Comparison of ENCODE assay signal across 8 cellular contexts in the genomic region with DNA sequence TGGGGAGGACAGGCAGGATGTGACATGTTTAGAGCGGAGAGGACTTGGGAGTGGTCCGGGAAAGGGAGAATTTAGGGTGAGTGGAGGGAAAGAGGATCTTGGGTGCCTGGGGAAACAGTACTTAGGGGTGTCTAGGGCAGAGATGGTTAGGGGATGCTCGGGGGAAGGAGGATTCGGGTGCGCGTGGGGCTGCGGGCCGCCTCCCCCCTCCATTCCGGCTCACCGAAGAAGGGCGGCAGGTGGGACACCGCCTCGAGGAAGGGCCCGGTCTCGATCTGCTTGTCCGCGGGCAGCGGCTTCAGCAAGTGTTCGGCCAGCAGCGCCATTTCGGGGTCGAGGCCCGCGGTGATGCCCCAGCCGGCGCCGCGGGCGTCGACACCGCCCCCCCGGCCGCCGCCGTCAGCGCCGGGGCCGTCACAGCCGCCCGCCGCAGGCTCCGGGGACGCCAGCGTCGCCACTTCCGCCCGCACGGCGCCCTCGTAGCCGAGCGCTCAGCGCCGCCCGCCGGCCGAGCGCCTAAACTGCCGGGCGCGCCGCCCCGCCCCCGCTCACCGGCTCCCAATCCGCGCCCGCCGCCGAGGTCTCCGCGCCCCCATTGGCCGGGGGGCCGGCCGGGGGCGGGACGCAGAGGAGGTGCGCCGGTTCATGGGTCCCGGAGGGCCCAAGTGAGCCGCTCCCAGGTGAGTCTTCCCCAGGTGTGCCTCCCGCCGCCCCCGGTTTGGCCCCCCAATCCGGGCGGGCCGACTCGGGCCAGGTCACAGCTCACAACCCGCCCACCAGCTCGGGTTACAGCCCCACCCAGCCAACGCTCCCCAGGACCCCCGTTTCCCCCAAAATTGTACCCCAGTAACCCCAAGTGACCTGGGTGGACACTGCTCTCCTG. TPM values are rescaled to one million over a fixed set of nuclear protein-coding genes. Genes with fewer than 3 reads are reported as not detected.
DNase-seq lines count a peak whose midpoint lies in the region; TF ChIP-seq lines count a peak whose summit lies in the region.

A gene with protein sequence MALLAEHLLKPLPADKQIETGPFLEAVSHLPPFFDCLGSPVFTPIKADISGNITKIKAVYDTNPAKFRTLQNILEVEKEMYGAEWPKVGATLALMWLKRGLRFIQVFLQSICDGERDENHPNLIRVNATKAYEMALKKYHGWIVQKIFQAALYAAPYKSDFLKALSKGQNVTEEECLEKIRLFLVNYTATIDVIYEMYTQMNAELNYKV (minus strand): TSS at position 493 of the 883 bp plus-strand sequence. CDS start 167 bp downstream, at position 326.

- H2AFZ ChIP-seq in H9 (ENCODE audit: low read length) (no peak within 1 kb of the TSS), MM.1S (ENCODE audit: low read length) (peak within 1 kb of the TSS; percentile 53), SK-N-SH (ENCODE audit: low read depth) (peak within 1 kb of the TSS; percentile 85), osteoblast (ENCODE audit: low read length) (peak within 1 kb of the TSS; percentile 94)

- no peak for TF ChIP-seq EP300 in SK-N-SH (IDR thresholded peaks at IDR 0.05; ENCODE audit: borderline replicate concordance in 1 of 2, low read depth in 1 of 2, low read length in 1 of 2)

- intact Hi-C loops in testis (cut with DNase I; ENCODE audit: low total_unique reads) = no loop called here

- CTCF ChIA-PET in SK-N-SH (lab: Yijun Ruan, JAX) = interaction anchor here (0.6 to 3.2 kb wide), 9 partner anchors 20 to 1127 kb away, joined by 3 to 17 read pairs (median 4); a partner anchor contains a TSS

- no peaks in the 10 kb centered on the region; a peak in 1 of 7 replicates for H3K36me3 Mint-ChIP-seq in H9 (ENCODE audit: insufficient read depth in 1 of 3, low read depth in 3 of 3)

- H3K14ac ChIP-seq in H9 (ENCODE audit: insufficient read depth, low read length) = peak within 1 kb of the TSS; percentile 4; the same call in 1 of the 2 replicates

- peaks cover 8% of the 10 kb centered on the region; the same call in 1 of the 2 replicates for H3K79me2 ChIP-seq in H9 (ENCODE audit: insufficient read depth, low read length)
- peaks cover 31% of the 10 kb centered on the region for H3K79me2 ChIP-seq in MM.1S (ENCODE audit: low read length)
- peaks cover 43% of the 10 kb centered on the region for H3K79me2 ChIP-seq in SK-N-SH (ENCODE audit: insufficient read depth)
- H3K79me2 ChIP-seq in osteoblast (ENCODE audit: insufficient read depth, low read length) = peaks cover 49% of the 10 kb centered on the region

- H3K4me1 Mint-ChIP-seq in H9 = peaks cover 37 to 42% of the 10 kb centered on the region in 2 experiments

- H3T11ph ChIP-seq in H9 (ENCODE audit: low read length) = no peak within 1 kb of the TSS

- no peak within 1 kb of the TSS for H3K4ac ChIP-seq in H9 (ENCODE audit: low read depth, low read length)

- peak; percentile 34 for DNase-seq in GF-D8 (lab: John Stamatoyannopoulos, UW)
- peak; percentile 95 for DNase-seq in H9
- DNase-seq in MM.1S = peak; percentile 76
- DNase-seq in SK-N-SH = peak; percentile 99
- peak; percentile 92 for DNase-seq in activated naive CD4-positive, alpha-beta T cell treated with anti-CD3 and anti-CD28 coated beads, Interleukin-2, amount 50 U/mL, for 16 hours
- DNase-seq in glomerular endothelial cell (ENCODE audit: extremely low read depth, low read depth, low spot score) = no peak
- peak; percentile 99 for DNase-seq in osteoblast (ENCODE audit: insufficient read length, low spot score, missing footprints)
- DNase-seq in testis = peak; percentile 82

- H4K8ac ChIP-seq in H9 (replicated peaks; ENCODE audit: insufficient read length, low read depth, low read length) = no peak within 1 kb of the TSS

- no peak within 1 kb of the TSS for H4K5ac ChIP-seq in H9 (ENCODE audit: insufficient read length, low read depth, low read length)

- no peak within 1 kb of the TSS for H2BK20ac ChIP-seq in H9 (ENCODE audit: low read depth, low read length, poor library complexity, severe bottlenecking)

- H3K79me1 ChIP-seq in H9 (ENCODE audit: insufficient read depth, low read depth, low read length, poor library complexity, severe bottlenecking) = no peaks in the 10 kb centered on the region

- no peaks in the 10 kb centered on the region for H3K9me3 ChIP-seq in H9 (ENCODE audit: control insufficient read depth, low read depth, low read length)
- no peaks in the 10 kb centered on the region for H3K9me3 ChIP-seq in MM.1S (replicated peaks; ENCODE audit: insufficient read depth, low read length)
- H3K9me3 ChIP-seq in SK-N-SH = no peaks in the 10 kb centered on the region
- H3K9me3 ChIP-seq in osteoblast (ENCODE audit: low read depth, low read length) = no peaks in the 10 kb centered on the region
- H3K9me3 ChIP-seq in testis = no peaks in the 10 kb centered on the region

- H3K27ac ChIP-seq in H9 (ENCODE audit: insufficient read length, low read depth, low read length) = peak within 1 kb of the TSS; percentile 86
- H3K27ac ChIP-seq in MM.1S (ENCODE audit: low read length) = no peak within 1 kb of the TSS
- H3K27ac ChIP-seq in SK-N-SH (ENCODE audit: low read depth in 2 of 2, low read length in 1 of 2) = peak within 1 kb of the TSS in 1 of 2 experiments; percentile 75; a peak in 1 of 4 replicates
- peak within 1 kb of the TSS; percentile 69 for H3K27ac ChIP-seq in osteoblast (ENCODE audit: low read depth, low read length)
- H3K27ac ChIP-seq in testis = peak within 1 kb of the TSS in 1 of 2 donors; percentile 53

- H3K36me3 ChIP-seq in MM.1S (replicated peaks; ENCODE audit: insufficient read depth, low read length) = no peaks in the 10 kb centered on the region
- no peaks in the 10 kb centered on the region for H3K36me3 ChIP-seq in SK-N-SH (replicated peaks in 1 of 2; ENCODE audit: control insufficient read depth in 1 of 2, insufficient read depth in 2 of 2, low read length in 1 of 2)
- H3K36me3 ChIP-seq in osteoblast (ENCODE audit: insufficient read depth, low read length) = no peaks in the 10 kb centered on the region
- no peaks in the 10 kb centered on the region for H3K36me3 ChIP-seq in testis (ENCODE audit: low read depth, missing control alignments)

- peak within 1 kb of the TSS; percentile 5 for H2BK12ac ChIP-seq in H9 (ENCODE audit: insufficient read length, low read depth, low read length)

- H3K27me3 ChIP-seq in H9 (ENCODE audit: insufficient read depth, low read length) = no peaks in the 10 kb centered on the region
- H3K27me3 ChIP-seq in MM.1S (replicated peaks; ENCODE audit: insufficient read depth, low read length) = no peaks in the 10 kb centered on the region
- H3K27me3 ChIP-seq in SK-N-SH (ENCODE audit: insufficient read depth) = no peaks in the 10 kb centered on the region
- H3K27me3 ChIP-seq in osteoblast (ENCODE audit: insufficient read depth, low read length) = no peaks in the 10 kb centered on the region
- H3K27me3 ChIP-seq in testis = no peaks in the 10 kb centered on the region

- TF ChIP-seq RAD21 in SK-N-SH (IDR thresholded peaks at IDR 0.05; ENCODE audit: low read length) = peak; percentile 68

- H3K9me2 ChIP-seq in MM.1S (replicated peaks; ENCODE audit: insufficient read depth, low read length) (no peaks in the 10 kb centered on the region), SK-N-SH (no peaks in the 10 kb centered on the region)

- peaks cover 12% of the 10 kb centered on the region for H3K4me1 ChIP-seq in H9 (ENCODE audit: insufficient read depth, low read length)
- H3K4me1 ChIP-seq in MM.1S (ENCODE audit: low read length) = peaks cover 21% of the 10 kb centered on the region
- H3K4me1 ChIP-seq in SK-N-SH (ENCODE audit: control insufficient read depth in 1 of 2, insufficient read depth in 2 of 2, low read depth in 1 of 2, low read length in 1 of 2) = peaks cover 0 to 19% of the 10 kb centered on the region in 2 experiments; a peak in 1 of 4 replicates
- peaks cover 21% of the 10 kb centered on the region for H3K4me1 ChIP-seq in osteoblast (ENCODE audit: insufficient read depth, low read length)
- H3K4me1 ChIP-seq in testis = peaks cover 4% of the 10 kb centered on the region

- H3K4me3 ChIP-seq in MM.1S (ENCODE audit: low read length) (peak within 1 kb of the TSS; percentile 79), SK-N-SH (ENCODE audit: low read depth in 2 of 2, low read length in 1 of 2) (peak within 1 kb of the TSS; percentile 79 to 82), osteoblast (ENCODE audit: insufficient read depth, low read length) (peak within 1 kb of the TSS; percentile 93), testis (peak within 1 kb of the TSS; percentile 73 to 76)

- no peak within 1 kb of the TSS for H2AK5ac ChIP-seq in H9 (ENCODE audit: insufficient read length, low read length)

- no peak within 1 kb of the TSS for H2BK5ac ChIP-seq in H9 (ENCODE audit: insufficient read length, low read length)

- H3K4me2 ChIP-seq in H9 (ENCODE audit: insufficient read depth, insufficient read length, low read length) (peak within 1 kb of the TSS; percentile 97), MM.1S (ENCODE audit: low read depth, low read length) (peak within 1 kb of the TSS; percentile 79), SK-N-SH (peak within 1 kb of the TSS; percentile 92), osteoblast (ENCODE audit: insufficient read depth, low read length) (peak within 1 kb of the TSS; percentile 96)

- WGBS in H9 (ENCODE audit: extremely low coverage, insufficient read length, low lambda C conversion rate) = no CpG with 5 or more reads among the region's 92 CpGs
- WGBS in SK-N-SH (ENCODE audit: low lambda C conversion rate) = 3% methylated on average over 16 of the region's 92 CpGs
- 0% methylated on average over 25 to 30 of the region's 92 CpGs for WGBS in testis, 2 donors

- TF ChIP-seq CTCF in H9 (conservative IDR thresholded peaks at IDR 0.05) (peak; percentile 51; the same call in 2 of the 3 replicates), MM.1S (IDR thresholded peaks at IDR 0.05; ENCODE audit: low read length) (no peak), SK-N-SH (IDR thresholded peaks at IDR 0.05) (0 out of 2 replicates have a peak, but pooled peaks have one; percentile 35), osteoblast (IDR thresholded peaks at IDR 0.05; ENCODE audit: extremely low read depth, low read depth, low read length) (peak; percentile 30), testis (IDR thresholded peaks at IDR 0.05) (peak; percentile 30 to 85 (median 38))

- H3K23ac ChIP-seq in H9 (ENCODE audit: insufficient read length, low read depth, low read length) = no peak within 1 kb of the TSS

- H3K9me3 Mint-ChIP-seq in H9 = no peaks in the 10 kb centered on the region; a peak in 1 of 5 replicates

- H3K9ac ChIP-seq in H9 (ENCODE audit: extremely low read depth, insufficient read length, low read length) (peak within 1 kb of the TSS; percentile 50), MM.1S (ENCODE audit: low read length) (peak within 1 kb of the TSS; percentile 60), SK-N-SH (peak within 1 kb of the TSS; percentile 70)

- H2BK120ac ChIP-seq in H9 (ENCODE audit: low read depth, low read length, poor library complexity, severe bottlenecking) = no peak within 1 kb of the TSS

- H3K18ac ChIP-seq in H9 (ENCODE audit: insufficient read length, low read depth, low read length) = peak within 1 kb of the TSS; percentile 72

- peak within 1 kb of the TSS; percentile 45 to 94 (median 47); a peak in 6 of 7 replicates for H3K27ac Mint-ChIP-seq in H9

- no peak within 1 kb of the TSS for H4K91ac ChIP-seq in H9 (ENCODE audit: insufficient read length, low read depth, low read length)

- H2BK15ac ChIP-seq in H9 (ENCODE audit: low read depth, low read length) = no peak within 1 kb of the TSS

- H3K4me3 Mint-ChIP-seq in H9 = peak within 1 kb of the TSS; percentile 86 to 96

- no peak within 1 kb of the TSS for H3K56ac ChIP-seq in H9 (ENCODE audit: insufficient read length, low read depth, low read length)

- peaks cover 12% of the 10 kb centered on the region for H3K27me3 Mint-ChIP-seq in H9 (ENCODE audit: low read depth)

- H4K20me1 ChIP-seq in H9 (ENCODE audit: control insufficient read depth, insufficient read depth, insufficient read length) = no peaks in the 10 kb centered on the region
- no peaks in the 10 kb centered on the region for H4K20me1 ChIP-seq in MM.1S (ENCODE audit: insufficient read depth, low read length)
- no peaks in the 10 kb centered on the region; the same call in 1 of the 2 replicates for H4K20me1 ChIP-seq in SK-N-SH (ENCODE audit: insufficient read depth)
- H4K20me1 ChIP-seq in osteoblast (ENCODE audit: insufficient read depth, low read length) = peaks cover 25% of the 10 kb centered on the region

- H3K23me2 ChIP-seq in H9 (ENCODE audit: insufficient read length, low read depth, low read length, poor library complexity, severe bottlenecking) = peaks cover 11% of the 10 kb centered on the region

- H3F3A ChIP-seq in MM.1S (ENCODE audit: insufficient read depth, low read length) (peaks cover 11% of the 10 kb centered on the region), SK-N-SH (replicated peaks; ENCODE audit: insufficient read depth) (no peaks in the 10 kb centered on the region)

- POLR2A ChIA-PET in SK-N-SH (lab: Yijun Ruan, JAX) = no interaction called here

- no peak for TF ChIP-seq POLR2A in testis (IDR thresholded peaks at IDR 0.05)

RNA-seq across cellular contexts. Expression of the gene that starts here (rescaled TPM):
- 15.5 and 15.7 TPM in 2 replicates for total RNA-seq in H9 (2021)
- polyA plus RNA-seq in SK-N-SH (2012; rRNA removed) = 16.9 and 23.0 TPM in 2 replicates
- 20.3 and 20.5 TPM in 2 replicates for polyA plus RNA-seq in SK-N-SH (2012; cell fraction: cytosol; rRNA removed)
- polyA plus RNA-seq in SK-N-SH (2012; cell fraction: nucleus; rRNA removed) = 6.1 and 10.8 TPM in 2 replicates
- 56.5 and 57.7 TPM in 2 replicates for total RNA-seq in glomerular endothelial cell
- 50.3 and 50.7 TPM in 2 replicates for total RNA-seq in osteoblast
- total RNA-seq in testis = 10 to 100 TPM; 20.0 to 23.1 TPM
- 27.1 TPM for polyA plus RNA-seq in testis (ENCODE audit: insufficient read depth, low read depth, low replicate concordance)
